Comparison of ENCODE assay signal across 8 cellular contexts in genomic region chr7:149147730-149148653, GRCh38. TPM values are rescaled to one million over a fixed set of nuclear protein-coding genes. Genes with fewer than 3 reads are reported as not detected.
DNase-seq lines count a peak whose midpoint lies in the region; ATAC-seq and TF ChIP-seq lines count a peak whose summit lies in the region.

No MANE protein-coding gene starts in this region.

- no peaks in the 10 kb centered on the region for H3K9me3 Mint-ChIP-seq in activated T-helper 2 cell treated with anti-CD3 and anti-CD28 coated beads, Interferon-gamma antibody, Interleukin-2, Interleukin-4, amounts not matched to agents 10 μg/mL and 5 μg/mL and 100 μg/mL, durations not matched to agents 14 hours and 24 hours and 36 hours
- H3K9me3 Mint-ChIP-seq in naive thymus-derived CD8-positive, alpha-beta T cell: no peaks in the 10 kb centered on the region

- WGBS in stomach, 5 donors: 0 to 1% (median 0%) methylated on average over 27 to 87 of the region's 87 CpGs

- POLR2A ChIA-PET in naive thymus-derived CD8-positive, alpha-beta T cell (lab: Charles Lee): interaction anchor here (0.5 to 4.8 kb wide), 18 partner anchors 9 to 625 kb away, joined by 3 to 98 read pairs (median 5); partner anchors contain the start of genes ZNF282, ZNF425, ZNF783 and ZNF786

- H3K27ac ChIP-seq in OCI-LY1 (ENCODE audit: low read depth, low read length, poor library complexity, severe bottlenecking) (peak overlapping the region; percentile 9), stomach (peak overlapping the region; percentile 87 to 94 (median 92))

- no peak for TF ChIP-seq POLR2A in stomach (IDR thresholded peaks at IDR 0.05)

- no peaks in the 10 kb centered on the region for H3K27me3 Mint-ChIP-seq in activated T-helper 2 cell treated with anti-CD3 and anti-CD28 coated beads, Interferon-gamma antibody, Interleukin-2, Interleukin-4, amounts not matched to agents 10 μg/mL and 5 μg/mL and 100 μg/mL, durations not matched to agents 14 hours and 24 hours and 36 hours (ENCODE audit: low read depth)
- no peaks in the 10 kb centered on the region for H3K27me3 Mint-ChIP-seq in naive thymus-derived CD8-positive, alpha-beta T cell

- no peak for TF ChIP-seq CTCF in OCI-LY1 (IDR thresholded peaks at IDR 0.05; ENCODE audit: low read length)
- TF ChIP-seq CTCF in stomach (IDR thresholded peaks at IDR 0.05): no peak

- H3K27me3 ChIP-seq in OCI-LY1 (ENCODE audit: insufficient read depth, low read length): no peaks in the 10 kb centered on the region
- H3K27me3 ChIP-seq in stomach: no peaks in the 10 kb centered on the region

- H3K9me2 ChIP-seq in OCI-LY1 (ENCODE audit: low read depth, low read length): no peaks in the 10 kb centered on the region

- DNase-seq in AG08395 (ENCODE audit: low spot score) (peak; percentile 71), fibroblast of peridontal ligament (ENCODE audit: extremely low read depth) (peak; percentile 37), stomach (peak; percentile 67)
- DNase-seq in activated T-helper 2 cell treated with anti-CD3 and anti-CD28 coated beads, Interferon-gamma antibody, Interleukin-2, Interleukin-4, amounts not matched to agents 10 μg/mL and 5 μg/mL and 100 μg/mL, durations not matched to agents 14 hours and 24 hours and 36 hours (ENCODE audit: low spot score): peak; percentile 59
- DNase-seq in naive thymus-derived CD8-positive, alpha-beta T cell: peak in 9 of 10 donors; percentile 50 to 78 (median 67)

- no peaks in the 10 kb centered on the region for H3K9me3 ChIP-seq in OCI-LY1 (ENCODE audit: low read length)
- H3K9me3 ChIP-seq in stomach: no peaks in the 10 kb centered on the region

- H3K27ac Mint-ChIP-seq in activated T-helper 2 cell treated with anti-CD3 and anti-CD28 coated beads, Interferon-gamma antibody, Interleukin-2, Interleukin-4, amounts not matched to agents 10 μg/mL and 5 μg/mL and 100 μg/mL, durations not matched to agents 14 hours and 24 hours and 36 hours: peak overlapping the region; percentile 46
- H3K27ac Mint-ChIP-seq in naive thymus-derived CD8-positive, alpha-beta T cell: peak overlapping the region; percentile 23 to 92 (median 80)

- H3K4me3 ChIP-seq in OCI-LY1 (ENCODE audit: low read depth, low read length, poor library complexity, severe bottlenecking) (peak overlapping the region; percentile 92), stomach (peak overlapping the region; percentile 84 to 98 (median 93))

- no peaks in the 10 kb centered on the region for H3F3A ChIP-seq in OCI-LY1 (ENCODE audit: insufficient read depth, low read length)

- peak overlapping the region; percentile 72 for H3K9ac ChIP-seq in OCI-LY1 (ENCODE audit: low read length)

- no peak for TF ChIP-seq EP300 in stomach (IDR thresholded peaks at IDR 0.05)

- intact Hi-C loops in activated T-helper 2 cell treated with anti-CD3 and anti-CD28 coated beads, Interferon-gamma antibody, Interleukin-2, Interleukin-4, amounts not matched to agents 10 μg/mL and 5 μg/mL and 100 μg/mL, durations not matched to agents 14 hours and 24 hours and 36 hours (cut with micrococcal nuclease): loop anchor here (1.0 to 10.0 kb wide), 9 partner anchors 21 to 477 kb away; partner anchors contain the start of genes PDIA4, ZNF282, ZNF746 and ZNF783
- intact Hi-C loops in stomach (cut with DNase I; ENCODE audit: low total_unique reads): no loop called here

- H4K20me1 ChIP-seq in OCI-LY1 (ENCODE audit: insufficient read depth, low read length): no peaks in the 10 kb centered on the region

- peaks cover 21% of the 10 kb centered on the region for H3K36me3 Mint-ChIP-seq in activated T-helper 2 cell treated with anti-CD3 and anti-CD28 coated beads, Interferon-gamma antibody, Interleukin-2, Interleukin-4, amounts not matched to agents 10 μg/mL and 5 μg/mL and 100 μg/mL, durations not matched to agents 14 hours and 24 hours and 36 hours (ENCODE audit: low read depth)
- H3K36me3 Mint-ChIP-seq in naive thymus-derived CD8-positive, alpha-beta T cell: peaks cover 0 to 11% (median 0%) of the 10 kb centered on the region in 3 donors

- H3K4me1 ChIP-seq in OCI-LY1 (ENCODE audit: insufficient read depth, low read length, severe bottlenecking) (peaks cover 31% of the 10 kb centered on the region), stomach (peaks cover 10 to 52% (median 34%) of the 10 kb centered on the region in 4 donors)

- H3K4me3 Mint-ChIP-seq in activated T-helper 2 cell treated with anti-CD3 and anti-CD28 coated beads, Interferon-gamma antibody, Interleukin-2, Interleukin-4, amounts not matched to agents 10 μg/mL and 5 μg/mL and 100 μg/mL, durations not matched to agents 14 hours and 24 hours and 36 hours (ENCODE audit: low read depth): peak overlapping the region; percentile 80
- peak overlapping the region; percentile 77 to 91 (median 84) for H3K4me3 Mint-ChIP-seq in naive thymus-derived CD8-positive, alpha-beta T cell

- ATAC-seq in GM18868 (IDR thresholded peaks at IDR 0.05; ENCODE audit: unreplicated experiment) (peak; percentile 31), HG03097 (IDR thresholded peaks at IDR 0.05; ENCODE audit: low FRiP score, unreplicated experiment) (peak; percentile 1)
- ATAC-seq in naive thymus-derived CD8-positive, alpha-beta T cell: peak; percentile 56 to 59

- H3K79me2 ChIP-seq in OCI-LY1 (ENCODE audit: insufficient read depth, low read length): peaks cover 18% of the 10 kb centered on the region

- no peak overlapping the region for H2AFZ ChIP-seq in OCI-LY1 (ENCODE audit: low read length)

- peaks cover 24% of the 10 kb centered on the region for H3K4me1 Mint-ChIP-seq in activated T-helper 2 cell treated with anti-CD3 and anti-CD28 coated beads, Interferon-gamma antibody, Interleukin-2, Interleukin-4, amounts not matched to agents 10 μg/mL and 5 μg/mL and 100 μg/mL, durations not matched to agents 14 hours and 24 hours and 36 hours (ENCODE audit: low read depth)
- H3K4me1 Mint-ChIP-seq in naive thymus-derived CD8-positive, alpha-beta T cell: peaks cover 15 to 43% (median 34%) of the 10 kb centered on the region in 4 donors

- peak overlapping the region; percentile 89 for H3K4me2 ChIP-seq in OCI-LY1 (ENCODE audit: low read length)

- peaks cover 3% of the 10 kb centered on the region; the same call in 1 of the 2 replicates for H3K36me3 ChIP-seq in OCI-LY1 (ENCODE audit: insufficient read depth, low read length)
- no peaks in the 10 kb centered on the region for H3K36me3 ChIP-seq in stomach

RNA-seq across cellular contexts. Expression of gene ZNF398, which starts 0.7 kb away (rescaled TPM):
- total RNA-seq in activated T-helper 2 cell treated with anti-CD3 and anti-CD28 coated beads, Interferon-gamma antibody, Interleukin-2, Interleukin-4, amounts not matched to agents 10 μg/mL and 5 μg/mL and 100 μg/mL, durations not matched to agents 14 hours and 24 hours and 36 hours: 15.9 and 16.9 TPM in 2 replicates
- 10 to 100 TPM; 25.7 to 29.0 TPM for total RNA-seq in naive thymus-derived CD8-positive, alpha-beta T cell
- polyA plus RNA-seq in naive thymus-derived CD8-positive, alpha-beta T cell: 1 to 10 TPM; 6.9 to 9.7 (median 7.6) TPM
- total RNA-seq in stomach: 10 to 100 TPM; 11.7 to 55.4 (median 13.9) TPM
- 1 to 10 TPM; 2.1 to 3.7 (median 2.5) TPM for polyA plus RNA-seq in stomach

RNA-seq across cellular contexts. Expression of gene ZNF425, which starts 21.9 kb away (rescaled TPM):
- total RNA-seq in activated T-helper 2 cell treated with anti-CD3 and anti-CD28 coated beads, Interferon-gamma antibody, Interleukin-2, Interleukin-4, amounts not matched to agents 10 μg/mL and 5 μg/mL and 100 μg/mL, durations not matched to agents 14 hours and 24 hours and 36 hours: 0.39 and 1.0 TPM in 2 replicates
- total RNA-seq in naive thymus-derived CD8-positive, alpha-beta T cell: 1 to 10 TPM; 2.7 to 3.8 TPM
- polyA plus RNA-seq in naive thymus-derived CD8-positive, alpha-beta T cell: 1 to 10 TPM in 2 of 3 donors, under 1 TPM in 1; 0.65 to 1.8 (median 1.0) TPM
- 1 to 10 TPM in 2 of 5 donors, under 1 TPM in 2, not detected in 1; under 0.01 to 6.1 (median 1.6) TPM for total RNA-seq in stomach
- 1 to 10 TPM in 2 of 3 donors, under 1 TPM in 1; 0.93 to 1.4 (median 1.2) TPM for polyA plus RNA-seq in stomach

RNA-seq across cellular contexts. Expression of gene ZNF282, which starts 47.4 kb away (rescaled TPM):
- total RNA-seq in activated T-helper 2 cell treated with anti-CD3 and anti-CD28 coated beads, Interferon-gamma antibody, Interleukin-2, Interleukin-4, amounts not matched to agents 10 μg/mL and 5 μg/mL and 100 μg/mL, durations not matched to agents 14 hours and 24 hours and 36 hours: 116 and 118 TPM in 2 replicates
- total RNA-seq in naive thymus-derived CD8-positive, alpha-beta T cell: 10 to 100 TPM; 19.1 to 19.5 TPM
- polyA plus RNA-seq in naive thymus-derived CD8-positive, alpha-beta T cell: 1 to 10 TPM in 1 of 3 donors, under 1 TPM in 2; 0.66 to 1.1 (median 0.90) TPM
- 10 to 100 TPM; 12.6 to 86.0 (median 18.9) TPM for total RNA-seq in stomach
- polyA plus RNA-seq in stomach: 1 to 10 TPM; 8.4 to 9.9 (median 8.6) TPM

RNA-seq across cellular contexts. Expression of gene ZNF786, which starts 57.5 kb away (rescaled TPM):
- 10.0 and 10.3 TPM in 2 replicates for total RNA-seq in activated T-helper 2 cell treated with anti-CD3 and anti-CD28 coated beads, Interferon-gamma antibody, Interleukin-2, Interleukin-4, amounts not matched to agents 10 μg/mL and 5 μg/mL and 100 μg/mL, durations not matched to agents 14 hours and 24 hours and 36 hours
- total RNA-seq in naive thymus-derived CD8-positive, alpha-beta T cell: 10 to 100 TPM; 16.3 to 17.6 TPM
- polyA plus RNA-seq in naive thymus-derived CD8-positive, alpha-beta T cell: 10 to 100 TPM in 1 of 3 donors, 1 to 10 TPM in 2; 5.9 to 18.4 (median 8.8) TPM
- total RNA-seq in stomach: 10 to 100 TPM in 1 of 5 donors, 1 to 10 TPM in 4; 1.3 to 23.5 (median 8.2) TPM
- polyA plus RNA-seq in stomach: 1 to 10 TPM; 1.6 to 2.6 (median 2.3) TPM

Comparison
In these comparisons a context has a peak if more than half of its experiments do, and no peak if none do; other contexts are left out.
1. Peak in every context shown above with its lines: DNase-seq, ATAC-seq, H3K4me3 ChIP-seq and H3K27ac ChIP-seq.
2. ATAC-seq: peak in every context shown above with its lines; median percentile 58 in naive thymus-derived CD8-positive, alpha-beta T cell; 31 in GM18868; 1 in HG03097.